Comparison of ENCODE assay signal across 10 cellular contexts in the genomic region with DNA sequence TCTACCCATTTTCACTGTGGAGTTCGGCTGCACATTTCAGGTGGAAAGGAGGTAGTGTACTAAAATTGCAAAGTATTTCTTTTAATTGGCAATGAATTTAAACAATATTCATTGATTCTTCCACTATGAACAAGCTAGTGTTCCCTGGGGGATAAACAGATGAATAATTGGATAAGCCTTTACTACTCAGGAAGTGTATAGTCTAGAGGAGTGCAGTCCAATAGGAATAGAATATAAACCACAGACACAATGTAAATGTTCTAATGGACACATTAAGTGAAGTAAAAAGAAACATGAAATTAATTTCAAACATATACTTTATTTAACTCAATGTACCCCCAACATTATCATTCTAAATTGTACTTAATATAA. TPM values are rescaled to one million over a fixed set of nuclear protein-coding genes. Genes with fewer than 3 reads are reported as not detected.
DNase-seq lines count a peak whose midpoint lies in the region; ATAC-seq and TF ChIP-seq lines count a peak whose summit lies in the region.
"Had no signal": no experiment of that assay in that cellular context is flagged by ENCODE, and none has a peak within 500 bp of the region (broad histone marks: within the 10 kb centered on the region; RNA-seq: fewer than 3 reads in every experiment).

No MANE protein-coding gene starts in this region.

- peak overlapping the region; percentile 91 for H3K27ac Mint-ChIP-seq in activated naive CD4-positive, alpha-beta T cell treated with anti-CD3 and anti-CD28 coated beads, Interleukin-2, amount 50 U/mL, for 24 hours
- peak overlapping the region; percentile 68 for H3K27ac Mint-ChIP-seq in activated CD4-positive, alpha-beta memory T cell treated with anti-CD3 and anti-CD28 coated beads, Interleukin-2, amount 10 ng/mL, durations not matched to agents 7 days and 5 days

- peak overlapping the region; percentile 56 for H3K4me3 Mint-ChIP-seq in activated naive CD4-positive, alpha-beta T cell treated with anti-CD3 and anti-CD28 coated beads, Interleukin-2, amount 50 U/mL, for 24 hours
- H3K4me3 Mint-ChIP-seq in activated CD4-positive, alpha-beta memory T cell treated with anti-CD3 and anti-CD28 coated beads, Interleukin-2, amount 10 ng/mL, durations not matched to agents 7 days and 5 days: no peak overlapping the region

- H3K9me3 Mint-ChIP-seq in activated naive CD4-positive, alpha-beta T cell treated with anti-CD3 and anti-CD28 coated beads, Interleukin-2, amount 50 U/mL, for 24 hours: no peaks in the 10 kb centered on the region
- H3K9me3 Mint-ChIP-seq in activated CD4-positive, alpha-beta memory T cell treated with anti-CD3 and anti-CD28 coated beads, Interleukin-2, amount 10 ng/mL, durations not matched to agents 7 days and 5 days: no peaks in the 10 kb centered on the region

- POLR2A ChIA-PET in activated CD4-positive, alpha-beta memory T cell treated with anti-CD3 and anti-CD28 coated beads, Interleukin-2, amount 10 ng/mL, durations not matched to agents 7 days and 5 days (lab: Charles Lee): no interaction called here

- ATAC-seq in foreskin keratinocyte (peak; percentile 49), upper lobe of right lung (no peak), HG03095 (IDR thresholded peaks at IDR 0.05; ENCODE audit: unreplicated experiment) (no peak)

- no peaks in the 10 kb centered on the region for H3K36me3 Mint-ChIP-seq in activated naive CD4-positive, alpha-beta T cell treated with anti-CD3 and anti-CD28 coated beads, Interleukin-2, amount 50 U/mL, for 24 hours
- no peaks in the 10 kb centered on the region for H3K36me3 Mint-ChIP-seq in activated CD4-positive, alpha-beta memory T cell treated with anti-CD3 and anti-CD28 coated beads, Interleukin-2, amount 10 ng/mL, durations not matched to agents 7 days and 5 days (ENCODE audit: low read depth)

- H3K36me3 ChIP-seq in upper lobe of right lung: no peaks in the 10 kb centered on the region

- peaks cover 29% of the 10 kb centered on the region for H3K4me1 Mint-ChIP-seq in activated naive CD4-positive, alpha-beta T cell treated with anti-CD3 and anti-CD28 coated beads, Interleukin-2, amount 50 U/mL, for 24 hours
- peaks cover 26% of the 10 kb centered on the region for H3K4me1 Mint-ChIP-seq in activated CD4-positive, alpha-beta memory T cell treated with anti-CD3 and anti-CD28 coated beads, Interleukin-2, amount 10 ng/mL, durations not matched to agents 7 days and 5 days

- no peak for TF ChIP-seq CTCF in foreskin keratinocyte (conservative IDR thresholded peaks at IDR 0.05)
- TF ChIP-seq CTCF in upper lobe of right lung (IDR thresholded peaks at IDR 0.05): no peak

- H3K9me3 ChIP-seq in upper lobe of right lung: no peaks in the 10 kb centered on the region

- CTCF ChIA-PET in activated CD4-positive, alpha-beta memory T cell treated with anti-CD3 and anti-CD28 coated beads, Interleukin-2, amount 10 ng/mL, durations not matched to agents 7 days and 5 days (lab: Charles Lee): interaction anchor here (1.4 kb wide), 1 partner anchor 10 kb away, joined by 3 read pairs; no protein-coding TSS in a partner anchor

- H3K4me3 ChIP-seq in upper lobe of right lung: no peak overlapping the region

- intact Hi-C loops in upper lobe of right lung (cut with DNase I): no loop called here

- peak overlapping the region; percentile 96 for H3K27ac ChIP-seq in foreskin keratinocyte
- H3K27ac ChIP-seq in upper lobe of right lung: peak overlapping the region; percentile 33

- H3K4me1 ChIP-seq in foreskin keratinocyte (peaks cover 27% of the 10 kb centered on the region), upper lobe of right lung (no peaks in the 10 kb centered on the region)

- no peaks in the 10 kb centered on the region for H3K27me3 Mint-ChIP-seq in activated naive CD4-positive, alpha-beta T cell treated with anti-CD3 and anti-CD28 coated beads, Interleukin-2, amount 50 U/mL, for 24 hours
- H3K27me3 Mint-ChIP-seq in activated CD4-positive, alpha-beta memory T cell treated with anti-CD3 and anti-CD28 coated beads, Interleukin-2, amount 10 ng/mL, durations not matched to agents 7 days and 5 days: no peaks in the 10 kb centered on the region

- H3K27me3 ChIP-seq in foreskin keratinocyte (no peaks in the 10 kb centered on the region), upper lobe of right lung (no peaks in the 10 kb centered on the region)

- DNase-seq in activated naive CD4-positive, alpha-beta T cell treated with anti-CD3 and anti-CD28 coated beads, Interleukin-2, amount 50 U/mL, for 16 hours: no peak
- DNase-seq in activated CD4-positive, alpha-beta memory T cell treated with anti-CD3 and anti-CD28 coated beads, Interleukin-2, amount 10 ng/mL, durations not matched to agents 7 days and 5 days: no peak
- DNase-seq in foreskin keratinocyte: no peak
- no peak for DNase-seq in upper lobe of right lung
- DNase-seq in GM19238 (ENCODE audit: insufficient read length, low spot score): no peak
- DNase-seq in DMS53 treated with DMSO at 0.1 percent for 48 hours (lab: John Stamatoyannopoulos, UW; ENCODE audit: unreplicated experiment): no peak
- DNase-seq: activated CD8-positive, alpha-beta memory T cell treated with anti-CD3 and anti-CD28 coated beads for 24 hours; NCI-H524 treated with DMSO at 0.1 percent for 48 hours had no signal

RNA-seq across cellular contexts. Expression of a gene that starts 28.7 kb away (rescaled TPM):
- 10 to 100 TPM; 27.9 to 35.1 TPM for total RNA-seq in activated CD4-positive, alpha-beta memory T cell treated with anti-CD3 and anti-CD28 coated beads, Interleukin-2, amount 10 ng/mL, durations not matched to agents 7 days and 5 days
- total RNA-seq in foreskin keratinocyte: 83.9 and 85.2 TPM in 2 replicates
- polyA plus RNA-seq in foreskin keratinocyte: 37.5 and 43.9 TPM in 2 replicates
- total RNA-seq in upper lobe of right lung: 204 TPM
